ENCODE assay signal across 26 cellular contexts in genomic region chr11:95795627-95796308, GRCh38. TPM values are rescaled to one million over a fixed set of nuclear protein-coding genes. Genes with fewer than 3 reads are reported as not detected.
DNase-seq lines count a peak whose midpoint lies in the region; ATAC-seq and TF ChIP-seq lines count a peak whose summit lies in the region.
"Had no signal": no experiment of that assay in that cellular context is flagged by ENCODE, and none has a peak within 500 bp of the region (broad histone marks: within the 10 kb centered on the region; RNA-seq: fewer than 3 reads in every experiment).

No MANE protein-coding gene starts in this region.

- no peak for TF ChIP-seq CTCF in type B pancreatic cell (conservative IDR thresholded peaks at IDR 0.05)

- ATAC-seq in left colon, result peak; percentile 45
- no peak for ATAC-seq in HG03442 (IDR thresholded peaks at IDR 0.05; ENCODE audit: unreplicated experiment)
- ATAC-seq: activated CD8-positive, alpha-beta T cell treated with anti-CD3 and anti-CD28 coated beads for 36 hours; esophagus mucosa; GM23338; PC-3; sciatic nerve had no signal

- H3K27me3 Mint-ChIP-seq in type B pancreatic cell, result no peaks in the 10 kb centered on the region
- no peaks in the 10 kb centered on the region for H3K27me3 Mint-ChIP-seq in activated CD4-positive, alpha-beta T cell treated with anti-CD3 and anti-CD28 coated beads, Interleukin-2, amount 10 ng/mL, durations not matched to agents 24 days and 14 days
- H3K27me3 Mint-ChIP-seq: activated CD8-positive, alpha-beta T cell treated with anti-CD3 and anti-CD28 coated beads for 36 hours; IgD-negative memory B cell; naive B cell had no signal

- peaks cover 39% of the 10 kb centered on the region for H3K4me1 Mint-ChIP-seq in type B pancreatic cell (ENCODE audit: unreplicated experiment)
- peaks cover 40% of the 10 kb centered on the region for H3K4me1 Mint-ChIP-seq in activated CD4-positive, alpha-beta T cell treated with anti-CD3 and anti-CD28 coated beads, Interleukin-2, amount 10 ng/mL, durations not matched to agents 24 days and 14 days

- peak overlapping the region; percentile 9 for H3K4me3 Mint-ChIP-seq in type B pancreatic cell
- no peak overlapping the region for H3K4me3 Mint-ChIP-seq in activated CD4-positive, alpha-beta T cell treated with anti-CD3 and anti-CD28 coated beads, Interleukin-2, amount 10 ng/mL, durations not matched to agents 24 days and 14 days
- H3K4me3 Mint-ChIP-seq: activated CD8-positive, alpha-beta T cell treated with anti-CD3 and anti-CD28 coated beads for 36 hours; activated T-helper 1 cell treated with anti-CD3 and anti-CD28 coated beads, Interleukin-12 subunit alpha, Interleukin-12 subunit beta, Interleukin-2, Interleukin-4 antibody, amounts not matched to agents 30 ng/mL and 10 ng/mL and 1 ng/mL, durations not matched to agents 14 hours and 24 hours and 36 hours; GM23338; IgD-negative memory B cell; T-helper 1 cell treated with Interleukin-12 subunit alpha and Interleukin-12 subunit beta and Interleukin-4 antibody, amounts not matched to agents 30 μg/mL and 1 μg/mL, for 36 hours had no signal

- DNase-seq in NCI-H1417 (lab: John Stamatoyannopoulos, UW) (peak in 2 of 3 experiments; percentile 36 to 92), NCI-H69 (lab: John Stamatoyannopoulos, UW) (peak; percentile 91), left colon (no peak), type B pancreatic cell (ENCODE audit: extremely low spot score, unreplicated experiment) (no peak), NCI-H1105 (lab: John Stamatoyannopoulos, UW) (no peak)
- DNase-seq in activated CD4-positive, alpha-beta T cell treated with anti-CD3 and anti-CD28 coated beads, Interleukin-2, amount 10 ng/mL, durations not matched to agents 24 days and 14 days, result no peak
- DNase-seq: activated CD8-positive, alpha-beta memory T cell treated with anti-CD3 and anti-CD28 coated beads, Interleukin-2, amount 50 U/mL, for 48 hours; activated CD8-positive, alpha-beta T cell treated with anti-CD3 and anti-CD28 coated beads for 36 hours; activated naive CD4-positive, alpha-beta T cell treated with Interleukin-2 at 50 U/mL for 16 hours; cerebellar nuclear complex; dermis blood vessel endothelial cell; DMS53; foreskin fibroblast; head of caudate nucleus; naive B cell; PC-3; stimulated activated CD4-positive, alpha-beta T cell treated with anti-CD3 and anti-CD28 coated beads, Interleukin-4, amount 100 ng/mL, for 1 hour; stomach; thyroid gland had no signal

- intact Hi-C loops in left colon (cut with DNase I, micrococcal nuclease), result no loop called here
- intact Hi-C loops in activated CD4-positive, alpha-beta T cell treated with anti-CD3 and anti-CD28 coated beads, Interleukin-2, amount 10 ng/mL, durations not matched to agents 24 days and 14 days (cut with micrococcal nuclease), result no loop called here

- H3K36me3 Mint-ChIP-seq in type B pancreatic cell, result peaks cover 19% of the 10 kb centered on the region
- peaks cover 40% of the 10 kb centered on the region for H3K36me3 Mint-ChIP-seq in activated CD4-positive, alpha-beta T cell treated with anti-CD3 and anti-CD28 coated beads, Interleukin-2, amount 10 ng/mL, durations not matched to agents 24 days and 14 days (ENCODE audit: low read depth)

- no peak overlapping the region for H3K27ac Mint-ChIP-seq in type B pancreatic cell
- H3K27ac Mint-ChIP-seq in activated CD4-positive, alpha-beta T cell treated with anti-CD3 and anti-CD28 coated beads, Interleukin-2, amount 10 ng/mL, durations not matched to agents 24 days and 14 days, result no peak overlapping the region
- H3K27ac Mint-ChIP-seq: activated CD8-positive, alpha-beta T cell treated with anti-CD3 and anti-CD28 coated beads for 36 hours; activated T-helper 1 cell treated with anti-CD3 and anti-CD28 coated beads, Interleukin-12 subunit alpha, Interleukin-12 subunit beta, Interleukin-2, Interleukin-4 antibody, amounts not matched to agents 30 ng/mL and 10 ng/mL and 1 ng/mL, durations not matched to agents 14 hours and 24 hours and 36 hours; GM23338; IgD-negative memory B cell; naive B cell; T-helper 1 cell treated with Interleukin-12 subunit alpha and Interleukin-12 subunit beta and Interleukin-4 antibody, amounts not matched to agents 30 μg/mL and 1 μg/mL, for 36 hours had no signal

- H3K9me3 Mint-ChIP-seq in type B pancreatic cell, result no peaks in the 10 kb centered on the region
- H3K9me3 Mint-ChIP-seq in activated CD4-positive, alpha-beta T cell treated with anti-CD3 and anti-CD28 coated beads, Interleukin-2, amount 10 ng/mL, durations not matched to agents 24 days and 14 days, result no peaks in the 10 kb centered on the region
- H3K9me3 Mint-ChIP-seq: activated CD8-positive, alpha-beta T cell treated with anti-CD3 and anti-CD28 coated beads for 36 hours; activated T-helper 1 cell treated with anti-CD3 and anti-CD28 coated beads, Interleukin-12 subunit alpha, Interleukin-12 subunit beta, Interleukin-2, Interleukin-4 antibody, amounts not matched to agents 30 ng/mL and 10 ng/mL and 1 ng/mL, durations not matched to agents 14 hours and 24 hours and 36 hours; GM23338; IgD-negative memory B cell; naive B cell; T-helper 1 cell treated with Interleukin-12 subunit alpha and Interleukin-12 subunit beta and Interleukin-4 antibody, amounts not matched to agents 30 μg/mL and 1 μg/mL, for 36 hours had no signal

RNA-seq across cellular contexts. Expression of gene CEP57, which starts 5.5 kb away (rescaled TPM):
- 10 to 100 TPM; 29.4 to 31.7 TPM for total RNA-seq in left colon
- 42.6 and 61.3 TPM in 2 replicates for total RNA-seq in type B pancreatic cell (ENCODE audit: low replicate concordance)
- total RNA-seq in activated CD4-positive, alpha-beta T cell treated with anti-CD3 and anti-CD28 coated beads, Interleukin-2, amount 10 ng/mL, durations not matched to agents 24 days and 14 days, result 75.7 and 87.6 TPM in 2 replicates

RNA-seq across cellular contexts. Expression of gene FAM76B, which starts 6.2 kb away (rescaled TPM):
- 10 to 100 TPM; 14.5 to 16.8 TPM for total RNA-seq in left colon
- total RNA-seq in type B pancreatic cell (ENCODE audit: low replicate concordance), result 17.1 and 30.7 TPM in 2 replicates
- total RNA-seq in activated CD4-positive, alpha-beta T cell treated with anti-CD3 and anti-CD28 coated beads, Interleukin-2, amount 10 ng/mL, durations not matched to agents 24 days and 14 days, result 39.1 and 43.0 TPM in 2 replicates

Comparison
In these comparisons a context has a peak if more than half of its experiments do, and no peak if none do; other contexts are left out.
1. DNase-seq: peak in NCI-H1417 (2 of 3) and NCI-H69 (single experiment); none in left colon (0 of 2), type B pancreatic cell (single experiment), NCI-H1105 (single experiment) and activated CD4-positive, alpha-beta T cell treated with anti-CD3 and anti-CD28 coated beads, Interleukin-2, amount 10 ng/mL, durations not matched to agents 24 days and 14 days (single experiment).